ENCODE assay signal across 14 cellular contexts in genomic region chr3:63900459-63900858, GRCh38. TPM values are rescaled to one million over a fixed set of nuclear protein-coding genes. Genes with fewer than 3 reads are reported as not detected.
DNase-seq lines count a peak whose midpoint lies in the region; ATAC-seq and TF ChIP-seq lines count a peak whose summit lies in the region.
"Had no signal": no experiment of that assay in that cellular context is flagged by ENCODE, and none has a peak within 500 bp of the region (broad histone marks: within the 10 kb centered on the region; RNA-seq: fewer than 3 reads in every experiment).

No MANE protein-coding gene starts in this region.

- H3K9me3 Mint-ChIP-seq in activated naive CD8-positive, alpha-beta T cell treated with anti-CD3 and anti-CD28 coated beads, Interleukin-2, amount 10 ng/mL, durations not matched to agents 7 days and 5 days, result no peaks in the 10 kb centered on the region
- H3K9me3 Mint-ChIP-seq in activated naive CD8-positive, alpha-beta T cell treated with anti-CD3 and anti-CD28 coated beads, Interleukin-2, amount 50 U/mL, for 24 hours, result peaks cover 4% of the 10 kb centered on the region
- H3K9me3 Mint-ChIP-seq in activated CD4-positive, alpha-beta memory T cell treated with anti-CD3 and anti-CD28 coated beads, Interleukin-2, amount 10 ng/mL, durations not matched to agents 7 days and 5 days, result no peaks in the 10 kb centered on the region
- H3K9me3 Mint-ChIP-seq: GM23338 had no signal

- ATAC-seq in activated naive CD8-positive, alpha-beta T cell treated with anti-CD3 and anti-CD28 coated beads, Interleukin-2, amount 10 ng/mL, durations not matched to agents 7 days and 5 days (ENCODE audit: low read depth), result no peak
- ATAC-seq in activated naive CD8-positive, alpha-beta T cell treated with anti-CD3 and anti-CD28 coated beads, Interleukin-2, amount 50 U/mL, for 24 hours, result no peak
- no peak for ATAC-seq in aorta (ENCODE audit: low FRiP score)
- no peak for ATAC-seq in GM21786 (IDR thresholded peaks at IDR 0.05; ENCODE audit: unreplicated experiment)
- no peak for ATAC-seq in left lung
- ATAC-seq: gastroesophageal sphincter, GM23338 had no signal

- TF ChIP-seq CTCF in osteoblast (IDR thresholded peaks at IDR 0.05; ENCODE audit: extremely low read depth, low read depth, low read length) (no peak), left lung (IDR thresholded peaks at IDR 0.05) (no peak)

- peaks cover 26% of the 10 kb centered on the region for H3K4me1 ChIP-seq in osteoblast (ENCODE audit: insufficient read depth, low read length)
- peaks cover under 1 to 1% of the 10 kb centered on the region in 2 donors for H3K4me1 ChIP-seq in aorta (ENCODE audit: control insufficient read depth in 1 of 2, insufficient read depth in 2 of 2, low read length in 2 of 2)
- H3K4me1 ChIP-seq in left lung, result peaks cover 2 to 19% of the 10 kb centered on the region in 2 donors

- H3K4me3 Mint-ChIP-seq in activated naive CD8-positive, alpha-beta T cell treated with anti-CD3 and anti-CD28 coated beads, Interleukin-2, amount 10 ng/mL, durations not matched to agents 7 days and 5 days, result no peak overlapping the region
- H3K4me3 Mint-ChIP-seq in activated naive CD8-positive, alpha-beta T cell treated with anti-CD3 and anti-CD28 coated beads, Interleukin-2, amount 50 U/mL, for 24 hours, result no peak overlapping the region
- no peak overlapping the region for H3K4me3 Mint-ChIP-seq in activated CD4-positive, alpha-beta memory T cell treated with anti-CD3 and anti-CD28 coated beads, Interleukin-2, amount 10 ng/mL, durations not matched to agents 7 days and 5 days
- H3K4me3 Mint-ChIP-seq: GM23338 had no signal

- WGBS in aorta, 2 donors, result 88 to 95% methylated on average over 2 of the region's 2 CpGs

- H3K36me3 Mint-ChIP-seq in activated naive CD8-positive, alpha-beta T cell treated with anti-CD3 and anti-CD28 coated beads, Interleukin-2, amount 10 ng/mL, durations not matched to agents 7 days and 5 days, result peaks cover 31% of the 10 kb centered on the region
- H3K36me3 Mint-ChIP-seq in activated naive CD8-positive, alpha-beta T cell treated with anti-CD3 and anti-CD28 coated beads, Interleukin-2, amount 50 U/mL, for 24 hours (ENCODE audit: low read depth), result peaks cover 35% of the 10 kb centered on the region
- H3K36me3 Mint-ChIP-seq in activated CD4-positive, alpha-beta memory T cell treated with anti-CD3 and anti-CD28 coated beads, Interleukin-2, amount 10 ng/mL, durations not matched to agents 7 days and 5 days (ENCODE audit: low read depth), result peaks cover 52% of the 10 kb centered on the region

- no peak overlapping the region for H3K4me2 ChIP-seq in osteoblast (ENCODE audit: insufficient read depth, low read length)
- H3K4me2 ChIP-seq: BLaER1, GM23338 had no signal

- POLR2A ChIA-PET in activated naive CD8-positive, alpha-beta T cell treated with anti-CD3 and anti-CD28 coated beads, Interleukin-2, amount 10 ng/mL, durations not matched to agents 7 days and 5 days (lab: Charles Lee), result no interaction called here
- POLR2A ChIA-PET in activated CD4-positive, alpha-beta memory T cell treated with anti-CD3 and anti-CD28 coated beads, Interleukin-2, amount 10 ng/mL, durations not matched to agents 7 days and 5 days (lab: Charles Lee), result no interaction called here

- H4K20me1 ChIP-seq in osteoblast (ENCODE audit: insufficient read depth, low read length), result peaks cover 8% of the 10 kb centered on the region

- no peaks in the 10 kb centered on the region for H3K9me3 ChIP-seq in osteoblast (ENCODE audit: low read depth, low read length)
- no peaks in the 10 kb centered on the region for H3K9me3 ChIP-seq in aorta (ENCODE audit: control insufficient read depth, low read length)
- H3K9me3 ChIP-seq in left lung, result no peaks in the 10 kb centered on the region
- H3K9me3 ChIP-seq: gastroesophageal sphincter, left ventricle myocardium inferior had no signal

- H3K79me2 ChIP-seq in osteoblast (ENCODE audit: insufficient read depth, low read length), result peaks cover 41% of the 10 kb centered on the region

- CTCF ChIA-PET in activated CD4-positive, alpha-beta memory T cell treated with anti-CD3 and anti-CD28 coated beads, Interleukin-2, amount 10 ng/mL, durations not matched to agents 7 days and 5 days (lab: Charles Lee), result no interaction called here

- intact Hi-C loops in aorta (cut with DNase I) (no loop called here), left lung (cut with DNase I) (no loop called here)

- DNase-seq in activated naive CD8-positive, alpha-beta T cell treated with anti-CD3 and anti-CD28 coated beads, Interleukin-2, amount 10 ng/mL, durations not matched to agents 7 days and 5 days, result no peak
- DNase-seq in activated naive CD8-positive, alpha-beta T cell treated with anti-CD3 and anti-CD28 coated beads, Interleukin-2, amount 50 U/mL, for 24 hours, result no peak
- DNase-seq in NCI-H2029 treated with DMSO at 0.1 percent for 48 hours (lab: John Stamatoyannopoulos, UW), result peak; percentile 22
- no peak for DNase-seq in activated CD4-positive, alpha-beta memory T cell treated with anti-CD3 and anti-CD28 coated beads, Interleukin-2, amount 10 ng/mL, durations not matched to agents 7 days and 5 days
- peak; percentile 37 for DNase-seq in osteoblast (ENCODE audit: insufficient read length, low spot score, missing footprints)
- no peak for DNase-seq in aorta
- no peak for DNase-seq in left lung
- DNase-seq: activated CD4-positive, CD25-positive, alpha-beta regulatory T cell treated with anti-CD3 and anti-CD28 coated beads, Interleukin-2, amount 50 U/mL, for 72 hours; cortex of kidney; left ventricle myocardium inferior had no signal

- peak overlapping the region; percentile 42 for H3K27ac Mint-ChIP-seq in activated naive CD8-positive, alpha-beta T cell treated with anti-CD3 and anti-CD28 coated beads, Interleukin-2, amount 10 ng/mL, durations not matched to agents 7 days and 5 days
- no peak overlapping the region for H3K27ac Mint-ChIP-seq in activated naive CD8-positive, alpha-beta T cell treated with anti-CD3 and anti-CD28 coated beads, Interleukin-2, amount 50 U/mL, for 24 hours
- peak overlapping the region; percentile 1 for H3K27ac Mint-ChIP-seq in activated CD4-positive, alpha-beta memory T cell treated with anti-CD3 and anti-CD28 coated beads, Interleukin-2, amount 10 ng/mL, durations not matched to agents 7 days and 5 days
- H3K27ac Mint-ChIP-seq: GM23338 had no signal

- H3K27me3 ChIP-seq in osteoblast (ENCODE audit: insufficient read depth, low read length), result no peaks in the 10 kb centered on the region
- H3K27me3 ChIP-seq in aorta (ENCODE audit: control insufficient read depth in 1 of 2, insufficient read depth in 2 of 2, low read length in 1 of 2), result no peaks in the 10 kb centered on the region
- no peaks in the 10 kb centered on the region for H3K27me3 ChIP-seq in left lung
- H3K27me3 ChIP-seq: BLaER1, gastroesophageal sphincter had no signal

- no peak overlapping the region for H2AFZ ChIP-seq in osteoblast (ENCODE audit: low read length)
- H2AFZ ChIP-seq: GM23338 had no signal

- no peak overlapping the region for H3K27ac ChIP-seq in osteoblast (ENCODE audit: low read depth, low read length)
- H3K27ac ChIP-seq in aorta (ENCODE audit: low read depth in 1 of 2, low read length in 2 of 2), result no peak overlapping the region
- H3K27ac ChIP-seq in left lung, result peak overlapping the region in 1 of 2 donors; percentile 15
- H3K27ac ChIP-seq: BLaER1, gastroesophageal sphincter, left ventricle myocardium inferior had no signal

- H3K36me3 ChIP-seq in osteoblast (ENCODE audit: insufficient read depth, low read length) (peaks cover 16% of the 10 kb centered on the region), aorta (ENCODE audit: control insufficient read depth in 1 of 2, insufficient read depth in 2 of 2, low read length in 1 of 2) (peaks cover 0 to 2% of the 10 kb centered on the region in 2 donors), left lung (peaks cover 0 to 24% of the 10 kb centered on the region in 2 donors)

- peaks cover 15% of the 10 kb centered on the region for H3K4me1 Mint-ChIP-seq in activated naive CD8-positive, alpha-beta T cell treated with anti-CD3 and anti-CD28 coated beads, Interleukin-2, amount 10 ng/mL, durations not matched to agents 7 days and 5 days
- H3K4me1 Mint-ChIP-seq in activated naive CD8-positive, alpha-beta T cell treated with anti-CD3 and anti-CD28 coated beads, Interleukin-2, amount 50 U/mL, for 24 hours, result peaks cover 38% of the 10 kb centered on the region
- peaks cover 31% of the 10 kb centered on the region for H3K4me1 Mint-ChIP-seq in activated CD4-positive, alpha-beta memory T cell treated with anti-CD3 and anti-CD28 coated beads, Interleukin-2, amount 10 ng/mL, durations not matched to agents 7 days and 5 days

- no peak overlapping the region for H3K4me3 ChIP-seq in osteoblast (ENCODE audit: insufficient read depth, low read length)
- no peak overlapping the region for H3K4me3 ChIP-seq in aorta (ENCODE audit: low read length in 2 of 2)
- no peak overlapping the region for H3K4me3 ChIP-seq in left lung
- H3K4me3 ChIP-seq: BLaER1, gastroesophageal sphincter, GM23338, left ventricle myocardium inferior had no signal

- H3K27me3 Mint-ChIP-seq in activated naive CD8-positive, alpha-beta T cell treated with anti-CD3 and anti-CD28 coated beads, Interleukin-2, amount 10 ng/mL, durations not matched to agents 7 days and 5 days, result no peaks in the 10 kb centered on the region
- H3K27me3 Mint-ChIP-seq in activated naive CD8-positive, alpha-beta T cell treated with anti-CD3 and anti-CD28 coated beads, Interleukin-2, amount 50 U/mL, for 24 hours, result no peaks in the 10 kb centered on the region
- H3K27me3 Mint-ChIP-seq in activated CD4-positive, alpha-beta memory T cell treated with anti-CD3 and anti-CD28 coated beads, Interleukin-2, amount 10 ng/mL, durations not matched to agents 7 days and 5 days, result no peaks in the 10 kb centered on the region

RNA-seq across cellular contexts. Expression of gene SCAANT1, which starts 11.7 kb away (rescaled TPM):
- 1 to 10 TPM in 1 of 2 experiments, not detected in 1; 1.8 TPM for total RNA-seq in activated naive CD8-positive, alpha-beta T cell treated with anti-CD3 and anti-CD28 coated beads, Interleukin-2, amount 10 ng/mL, durations not matched to agents 7 days and 5 days
- total RNA-seq in activated CD4-positive, alpha-beta memory T cell treated with anti-CD3 and anti-CD28 coated beads, Interleukin-2, amount 10 ng/mL, durations not matched to agents 7 days and 5 days, result not detected
- total RNA-seq in osteoblast (not detected in 2 replicates), aorta (not detected), left lung (not detected)
- polyA plus RNA-seq in aorta, result not detected
- total RNA-seq: gastroesophageal sphincter, GM23338, left ventricle myocardium inferior had no signal

RNA-seq across cellular contexts. Expression of gene ATXN7, which starts 36.8 kb away (rescaled TPM):
- total RNA-seq in activated naive CD8-positive, alpha-beta T cell treated with anti-CD3 and anti-CD28 coated beads, Interleukin-2, amount 10 ng/mL, durations not matched to agents 7 days and 5 days, result 10 to 100 TPM; 88.2 to 91.8 TPM
- total RNA-seq in activated CD4-positive, alpha-beta memory T cell treated with anti-CD3 and anti-CD28 coated beads, Interleukin-2, amount 10 ng/mL, durations not matched to agents 7 days and 5 days, result 10 to 100 TPM; 59.5 to 61.2 TPM
- total RNA-seq in osteoblast (14.4 and 17.0 TPM in 2 replicates), aorta (10 to 100 TPM; 52.3 to 52.5 TPM), left lung (10 to 100 TPM; 23.4 to 32.5 TPM)
- 1 to 10 TPM; 4.1 to 6.0 TPM for polyA plus RNA-seq in aorta

RNA-seq across cellular contexts. Expression of gene THOC7, which starts 36.9 kb away (rescaled TPM):
- total RNA-seq in activated naive CD8-positive, alpha-beta T cell treated with anti-CD3 and anti-CD28 coated beads, Interleukin-2, amount 10 ng/mL, durations not matched to agents 7 days and 5 days, result 10 to 100 TPM; 70.1 to 77.4 TPM
- total RNA-seq in activated CD4-positive, alpha-beta memory T cell treated with anti-CD3 and anti-CD28 coated beads, Interleukin-2, amount 10 ng/mL, durations not matched to agents 7 days and 5 days, result 10 to 100 TPM; 78.4 to 79.2 TPM
- total RNA-seq in osteoblast (34.8 and 42.3 TPM in 2 replicates), aorta (10 to 100 TPM; 53.8 TPM), left lung (10 to 100 TPM; 46.7 to 52.5 TPM)
- polyA plus RNA-seq in aorta, result 100 to 1,000 TPM in 1 of 2 donors, 10 to 100 TPM in 1; 64.7 to 150 TPM

Comparison
In these comparisons a context has a peak if more than half of its experiments do, and no peak if none do; other contexts are left out.
1. DNase-seq: peak in NCI-H2029 treated with DMSO at 0.1 percent for 48 hours (single experiment) and osteoblast (single experiment); none in activated naive CD8-positive, alpha-beta T cell treated with anti-CD3 and anti-CD28 coated beads, Interleukin-2, amount 10 ng/mL, durations not matched to agents 7 days and 5 days (single experiment), activated naive CD8-positive, alpha-beta T cell treated with anti-CD3 and anti-CD28 coated beads, Interleukin-2, amount 50 U/mL, for 24 hours (single experiment), activated CD4-positive, alpha-beta memory T cell treated with anti-CD3 and anti-CD28 coated beads, Interleukin-2, amount 10 ng/mL, durations not matched to agents 7 days and 5 days (single experiment), aorta (0 of 2) and left lung (0 of 2).